ENCODE assay signal across 8 cellular contexts in genomic region chrX:13653022-13653693, GRCh38. TPM values are rescaled to one million over a fixed set of nuclear protein-coding genes. Genes with fewer than 3 reads are reported as not detected.
DNase-seq lines count a peak whose midpoint lies in the region; ATAC-seq, FAIRE-seq and TF ChIP-seq lines count a peak whose summit lies in the region.

Gene TCEANC (plus strand): TSS chrX:13653141. CDS start chrX:13662509, 9,368 bp downstream.

- H3K4me3 ChIP-seq in astrocyte (ENCODE audit: insufficient read depth, low read depth, low read length) (peak within 1 kb of the TSS; percentile 82), right cardiac atrium (ENCODE audit: low read length) (peak within 1 kb of the TSS; percentile 52), psoas muscle (peak within 1 kb of the TSS; percentile 79)

- H3K4me1 ChIP-seq in astrocyte (ENCODE audit: insufficient read depth, low read length) (peaks cover 4% of the 10 kb centered on the region), right cardiac atrium (ENCODE audit: control insufficient read depth, insufficient read depth, low read length) (no peaks in the 10 kb centered on the region), psoas muscle (peaks cover 6% of the 10 kb centered on the region)

- H3K36me3 Mint-ChIP-seq in T-helper 2 cell treated with Interferon-gamma antibody and Interleukin-4, amounts not matched to agents 5 μg/mL and 100 μg/mL, for 36 hours (ENCODE audit: low read depth) = peaks cover 22% of the 10 kb centered on the region
- no peaks in the 10 kb centered on the region for H3K36me3 Mint-ChIP-seq in astrocyte (ENCODE audit: low read depth, unreplicated experiment)

- TF ChIP-seq POLR2A in GM18505 (IDR thresholded peaks at IDR 0.05; ENCODE audit: borderline replicate concordance, extremely low read depth, insufficient read depth, insufficient read length) = peak; percentile 86

- H2AFZ ChIP-seq in astrocyte (ENCODE audit: low read depth, low read length) = peak within 1 kb of the TSS; percentile 64

- H4K20me1 ChIP-seq in astrocyte (ENCODE audit: insufficient read depth, low read length) = no peaks in the 10 kb centered on the region

- under 1% methylated on average over 46 of the region's 46 CpGs for WGBS in right cardiac atrium
- WGBS in psoas muscle, 3 donors = 0 to 5% (median 1%) methylated on average over 29 to 46 of the region's 46 CpGs

- intact Hi-C loops in right cardiac atrium (cut with DNase I) = loop anchor here in 2 of 4 donors (10.0 kb wide), 2 partner anchors 82 to 382 kb away; partner anchors contain the start of genes OFD1 (in 1 of the 2) and TRAPPC2 (in 1 of the 2)
- intact Hi-C loops in psoas muscle (cut with DNase I) = no loop called here

- DNase-seq in NCI-H187 (lab: John Stamatoyannopoulos, UW) = peak; percentile 64 to 82
- DNase-seq in T-helper 2 cell treated with Interferon-gamma antibody and Interleukin-4, amounts not matched to agents 5 μg/mL and 100 μg/mL, for 36 hours (ENCODE audit: low spot score) = peak; percentile 93
- DNase-seq in astrocyte (ENCODE audit: low read depth) = peak; percentile 95
- DNase-seq in right cardiac atrium = peak; percentile 97 to 99 (median 98)
- peak; percentile 97 to 98 for DNase-seq in psoas muscle
- DNase-seq in urothelium cell line (ENCODE audit: low spot score) = peak; percentile 81

- H3K9ac ChIP-seq in astrocyte (ENCODE audit: low read length) = peak within 1 kb of the TSS; percentile 96

- no peaks in the 10 kb centered on the region for H3K27me3 ChIP-seq in astrocyte (ENCODE audit: insufficient read depth, low read length)
- no peaks in the 10 kb centered on the region for H3K27me3 ChIP-seq in right cardiac atrium (ENCODE audit: control insufficient read depth, insufficient read depth)
- H3K27me3 ChIP-seq in psoas muscle (ENCODE audit: insufficient read depth in 3 of 3, low read length in 2 of 3) = no peaks in the 10 kb centered on the region

- H3K79me2 ChIP-seq in astrocyte (ENCODE audit: insufficient read depth, low read length) = no peaks in the 10 kb centered on the region

- H3K9me3 Mint-ChIP-seq in T-helper 2 cell treated with Interferon-gamma antibody and Interleukin-4, amounts not matched to agents 5 μg/mL and 100 μg/mL, for 36 hours = no peaks in the 10 kb centered on the region
- H3K9me3 Mint-ChIP-seq in astrocyte (ENCODE audit: unreplicated experiment) = no peaks in the 10 kb centered on the region

- TF ChIP-seq CTCF in astrocyte (IDR thresholded peaks at IDR 0.05; ENCODE audit: insufficient read depth, low read depth, low read length) (no peak), psoas muscle (IDR thresholded peaks at IDR 0.05) (no peak)

- ATAC-seq in GM18505 (IDR thresholded peaks at IDR 0.05; ENCODE audit: unreplicated experiment) (peak; percentile 97), HG02943 (IDR thresholded peaks at IDR 0.05; ENCODE audit: low read depth, unreplicated experiment) (peak; percentile 95), right cardiac atrium (peak; percentile 100), psoas muscle (peak; percentile 99 to 100 (median 100))

- H3K4me3 Mint-ChIP-seq in T-helper 2 cell treated with Interferon-gamma antibody and Interleukin-4, amounts not matched to agents 5 μg/mL and 100 μg/mL, for 36 hours = peak within 1 kb of the TSS; percentile 88
- H3K4me3 Mint-ChIP-seq in astrocyte (ENCODE audit: unreplicated experiment) = peak within 1 kb of the TSS; percentile 89

- H3K36me3 ChIP-seq in astrocyte (ENCODE audit: insufficient read depth, low read length) = no peaks in the 10 kb centered on the region
- H3K36me3 ChIP-seq in psoas muscle (ENCODE audit: insufficient read depth in 1 of 2, low read depth in 1 of 2) = peaks cover 0 to 17% of the 10 kb centered on the region in 2 donors

- H3K27ac ChIP-seq in astrocyte (ENCODE audit: low read depth, low read length) = peak within 1 kb of the TSS; percentile 97
- H3K27ac ChIP-seq in right cardiac atrium (ENCODE audit: low read length) = peak within 1 kb of the TSS; percentile 96
- peak within 1 kb of the TSS; percentile 92 for H3K27ac ChIP-seq in psoas muscle

- H3K9me3 ChIP-seq in astrocyte (ENCODE audit: insufficient read depth, low read depth, low read length) (no peaks in the 10 kb centered on the region), right cardiac atrium (ENCODE audit: control insufficient read depth, low read length) (no peaks in the 10 kb centered on the region), psoas muscle (no peaks in the 10 kb centered on the region)

- H3K27me3 Mint-ChIP-seq in T-helper 2 cell treated with Interferon-gamma antibody and Interleukin-4, amounts not matched to agents 5 μg/mL and 100 μg/mL, for 36 hours (ENCODE audit: low read depth) = no peaks in the 10 kb centered on the region
- no peaks in the 10 kb centered on the region for H3K27me3 Mint-ChIP-seq in astrocyte (ENCODE audit: low read depth, unreplicated experiment)

- peak within 1 kb of the TSS; percentile 93 for H3K4me2 ChIP-seq in astrocyte (ENCODE audit: low read length)

- H3K4me1 Mint-ChIP-seq in T-helper 2 cell treated with Interferon-gamma antibody and Interleukin-4, amounts not matched to agents 5 μg/mL and 100 μg/mL, for 36 hours (ENCODE audit: low read depth) = peaks cover 20% of the 10 kb centered on the region
- H3K4me1 Mint-ChIP-seq in astrocyte (ENCODE audit: low read depth, unreplicated experiment) = peaks cover 5% of the 10 kb centered on the region

- FAIRE-seq in astrocyte (lab: Jason Lieb, UNC) (no peak), urothelium cell line (lab: Jason Lieb, UNC) (no peak)

- peak within 1 kb of the TSS; percentile 95 for H3K27ac Mint-ChIP-seq in T-helper 2 cell treated with Interferon-gamma antibody and Interleukin-4, amounts not matched to agents 5 μg/mL and 100 μg/mL, for 36 hours
- peak within 1 kb of the TSS; percentile 91 for H3K27ac Mint-ChIP-seq in astrocyte (ENCODE audit: unreplicated experiment)

RNA-seq across cellular contexts. Expression of gene TCEANC, which starts in this region (rescaled TPM):
- 1.0 and 2.3 TPM in 2 replicates for total RNA-seq in astrocyte
- 1 to 10 TPM; 4.0 to 6.7 (median 4.5) TPM for total RNA-seq in right cardiac atrium
- polyA plus RNA-seq in right cardiac atrium = 1.5 TPM
- 1 to 10 TPM; 3.5 to 5.2 (median 4.1) TPM for total RNA-seq in psoas muscle
- 1 to 10 TPM in 2 of 3 donors, under 1 TPM in 1; 0.95 to 2.5 (median 2.2) TPM for polyA plus RNA-seq in psoas muscle

Comparison
In these comparisons a context has a peak if more than half of its experiments do, and no peak if none do; other contexts are left out.
1. Peak in every context shown above with its lines: DNase-seq, ATAC-seq, H3K4me3 ChIP-seq and H3K27ac ChIP-seq.